Comparison of ENCODE assay signal across 18 cellular contexts in the genomic region with DNA sequence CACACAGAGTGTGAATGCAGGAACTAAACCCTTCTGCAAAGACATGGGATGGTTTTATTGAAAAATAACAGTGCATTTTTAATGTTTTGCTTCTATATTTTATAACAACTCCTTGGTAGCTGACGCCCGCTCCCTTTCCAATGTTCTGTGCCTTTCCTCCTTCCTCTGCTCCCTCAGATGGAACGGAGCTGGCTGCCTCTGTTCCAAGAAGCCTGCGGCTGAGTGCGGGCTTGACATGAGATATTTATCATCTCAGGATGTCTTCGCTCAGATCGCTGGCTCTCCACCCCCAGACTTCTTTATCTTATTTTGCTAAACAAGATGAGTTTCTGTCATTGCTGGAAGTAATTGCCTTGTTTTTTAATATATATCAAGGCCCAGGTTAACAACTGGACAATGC.
DNase-seq lines count a peak whose midpoint lies in the region; ATAC-seq, FAIRE-seq and TF ChIP-seq lines count a peak whose summit lies in the region.
"Had no signal": no experiment of that assay in that cellular context is flagged by ENCODE, and none has a peak within 500 bp of the region (broad histone marks: within the 10 kb centered on the region; RNA-seq: fewer than 3 reads in every experiment).

No MANE protein-coding gene starts in this region.

- H3K27me3 Mint-ChIP-seq in osteocyte (ENCODE audit: unreplicated experiment): no peaks in the 10 kb centered on the region
- peaks cover 0 to 3% (median 2%) of the 10 kb centered on the region in 3 donors for H3K27me3 Mint-ChIP-seq in immature natural killer cell (ENCODE audit: low read depth in 3 of 3)
- H3K27me3 Mint-ChIP-seq in stimulated activated naive CD8-positive, alpha-beta T cell treated with anti-CD3 and anti-CD28 coated beads, Interleukin-15, amount 100 ng/mL, for 72 hours: no peaks in the 10 kb centered on the region
- H3K27me3 Mint-ChIP-seq: CD4-positive, CD25-positive, alpha-beta regulatory T cell had no signal

- intact Hi-C loops in kidney (cut with DNase I): no loop called here

- no peak overlapping the region for H3K4me3 ChIP-seq in kidney (ENCODE audit: low read length in 2 of 2)
- H3K4me3 ChIP-seq: HAP-1, SJSA1 had no signal

- no peaks in the 10 kb centered on the region for H3K36me3 ChIP-seq in kidney (ENCODE audit: control insufficient read depth in 1 of 2, insufficient read depth in 2 of 2, low read length in 2 of 2)
- H3K36me3 ChIP-seq: HAP-1, SJSA1 had no signal

- peak overlapping the region; percentile 75 for H3K27ac Mint-ChIP-seq in osteocyte (ENCODE audit: unreplicated experiment)
- no peak overlapping the region for H3K27ac Mint-ChIP-seq in immature natural killer cell
- H3K27ac Mint-ChIP-seq in stimulated activated naive CD8-positive, alpha-beta T cell treated with anti-CD3 and anti-CD28 coated beads, Interleukin-15, amount 100 ng/mL, for 72 hours: peak overlapping the region in 1 of 2 donors; percentile 81
- H3K27ac Mint-ChIP-seq: CD4-positive, CD25-positive, alpha-beta regulatory T cell had no signal

- peak; percentile 8 for FAIRE-seq in kidney (lab: Jason Lieb, UNC)

- H3K27ac ChIP-seq in VCaP (0 out of 2 replicates have a peak overlapping the region, but pooled peaks have one; percentile 21), kidney (ENCODE audit: low read depth in 2 of 2, low read length in 2 of 2) (no peak overlapping the region)
- H3K27ac ChIP-seq: RWPE1, SJSA1 had no signal

- H3K9me3 Mint-ChIP-seq in osteocyte (ENCODE audit: unreplicated experiment): no peaks in the 10 kb centered on the region
- H3K9me3 Mint-ChIP-seq in immature natural killer cell: no peaks in the 10 kb centered on the region
- no peaks in the 10 kb centered on the region for H3K9me3 Mint-ChIP-seq in stimulated activated naive CD8-positive, alpha-beta T cell treated with anti-CD3 and anti-CD28 coated beads, Interleukin-15, amount 100 ng/mL, for 72 hours
- H3K9me3 Mint-ChIP-seq: CD4-positive, CD25-positive, alpha-beta regulatory T cell had no signal

- no peak overlapping the region for H3K4me3 Mint-ChIP-seq in osteocyte (ENCODE audit: unreplicated experiment)
- no peak overlapping the region for H3K4me3 Mint-ChIP-seq in immature natural killer cell
- H3K4me3 Mint-ChIP-seq in stimulated activated naive CD8-positive, alpha-beta T cell treated with anti-CD3 and anti-CD28 coated beads, Interleukin-15, amount 100 ng/mL, for 72 hours: no peak overlapping the region
- H3K4me3 Mint-ChIP-seq: CD4-positive, CD25-positive, alpha-beta regulatory T cell had no signal

- H3K36me3 Mint-ChIP-seq in osteocyte (ENCODE audit: unreplicated experiment) (no peaks in the 10 kb centered on the region), immature natural killer cell (no peaks in the 10 kb centered on the region)
- H3K36me3 Mint-ChIP-seq: CD4-positive, CD25-positive, alpha-beta regulatory T cell had no signal

- ATAC-seq in stimulated activated naive CD8-positive, alpha-beta T cell treated with anti-CD3 and anti-CD28 coated beads, Interleukin-15, amount 100 ng/mL, for 72 hours: no peak
- ATAC-seq in GM18517 (IDR thresholded peaks at IDR 0.05; ENCODE audit: unreplicated experiment): no peak

- H3K9ac ChIP-seq in kidney (ENCODE audit: low read length in 2 of 2): no peak overlapping the region

- DNase-seq in DMS79 treated with DMSO at 0.1 percent for 48 hours (lab: John Stamatoyannopoulos, UW) (peak; percentile 96), kidney (no peak), osteocyte (ENCODE audit: extremely low spot score, unreplicated experiment) (no peak), immature natural killer cell (no peak)
- DNase-seq in stimulated activated naive CD8-positive, alpha-beta T cell treated with anti-CD3 and anti-CD28 coated beads, Interleukin-15, amount 100 ng/mL, for 72 hours: no peak
- DNase-seq: AML-193; Calu3; CD4-positive, CD25-positive, alpha-beta regulatory T cell; NCI-H1417 treated with DMSO at 0.1 percent for 48 hours; NCI-H2029; NCI-H226; NCI-H526 treated with DMSO at 0.1 percent for 48 hours; OCI-M1 had no signal

- no peaks in the 10 kb centered on the region for H3K9me3 ChIP-seq in kidney (ENCODE audit: control insufficient read depth in 1 of 2, low read length in 2 of 2)
- H3K9me3 ChIP-seq: HAP-1, SJSA1 had no signal

- peaks cover 24% of the 10 kb centered on the region for H3K4me1 Mint-ChIP-seq in osteocyte (ENCODE audit: unreplicated experiment)
- no peaks in the 10 kb centered on the region for H3K4me1 Mint-ChIP-seq in immature natural killer cell
- peaks cover 6% of the 10 kb centered on the region for H3K4me1 Mint-ChIP-seq in stimulated activated naive CD8-positive, alpha-beta T cell treated with anti-CD3 and anti-CD28 coated beads, Interleukin-15, amount 100 ng/mL, for 72 hours
- H3K4me1 Mint-ChIP-seq: CD4-positive, CD25-positive, alpha-beta regulatory T cell had no signal

- TF ChIP-seq CTCF in VCaP (conservative IDR thresholded peaks at IDR 0.05) (no peak), kidney (IDR thresholded peaks at IDR 0.05; ENCODE audit: borderline replicate concordance, extremely low read depth, insufficient read depth) (no peak), osteocyte (IDR thresholded peaks at IDR 0.05) (no peak)

- peaks cover 0 to 11% of the 10 kb centered on the region in 2 donors for H3K4me1 ChIP-seq in kidney (ENCODE audit: control insufficient read depth in 1 of 2, insufficient read depth in 1 of 2, low read depth in 1 of 2, low read length in 2 of 2)
- H3K4me1 ChIP-seq: HAP-1, SJSA1 had no signal
